In genomic region chr12:122366685-122367475, GRCh38 we compare ENCODE assay signal across 9 cellular contexts. TPM values are rescaled to one million over a fixed set of nuclear protein-coding genes. Genes with fewer than 3 reads are reported as not detected.
DNase-seq lines count a peak whose midpoint lies in the region; ATAC-seq and TF ChIP-seq lines count a peak whose summit lies in the region.
"Had no signal": no experiment of that assay in that cellular context is flagged by ENCODE, and none has a peak within 500 bp of the region (broad histone marks: within the 10 kb centered on the region; RNA-seq: fewer than 3 reads in every experiment).

No MANE protein-coding gene starts in this region.

- peaks cover 41% of the 10 kb centered on the region for H3K4me1 Mint-ChIP-seq in endothelial cell (ENCODE audit: unreplicated experiment)

- DNase-seq in GM04503 (ENCODE audit: low read depth) (peak; percentile 94), NCI-H2196 treated with DMSO at 0.1 percent for 48 hours (lab: John Stamatoyannopoulos, UW; ENCODE audit: unreplicated experiment) (peak; percentile 19), endothelial cell (ENCODE audit: low spot score) (peak; percentile 13), mucosa of gallbladder (ENCODE audit: low spot score) (peak; percentile 34), DMS153 (lab: John Stamatoyannopoulos, UW) (no peak), NCI-H1092 (lab: John Stamatoyannopoulos, UW) (no peak)
- DNase-seq: naive B cell had no signal

- H3K4me3 Mint-ChIP-seq in endothelial cell (ENCODE audit: unreplicated experiment) = peak overlapping the region; percentile 42
- H3K4me3 Mint-ChIP-seq: naive B cell had no signal

- H3K27ac Mint-ChIP-seq in endothelial cell (ENCODE audit: unreplicated experiment) = peak overlapping the region; percentile 80
- H3K27ac Mint-ChIP-seq: naive B cell had no signal

- no peak for TF ChIP-seq CTCF in endothelial cell (IDR thresholded peaks at IDR 0.05; ENCODE audit: unreplicated experiment)

- ATAC-seq in HG03439 (IDR thresholded peaks at IDR 0.05; ENCODE audit: unreplicated experiment) (no peak), HG03520 (IDR thresholded peaks at IDR 0.05; ENCODE audit: unreplicated experiment) (no peak)

- peaks cover 15% of the 10 kb centered on the region for H3K36me3 Mint-ChIP-seq in endothelial cell (ENCODE audit: low read depth, unreplicated experiment)

- no peaks in the 10 kb centered on the region for H3K9me3 Mint-ChIP-seq in endothelial cell (ENCODE audit: unreplicated experiment)
- H3K9me3 Mint-ChIP-seq: naive B cell had no signal

- H3K27me3 Mint-ChIP-seq in endothelial cell (ENCODE audit: unreplicated experiment) = peaks cover 4% of the 10 kb centered on the region
- H3K27me3 Mint-ChIP-seq: naive B cell had no signal

RNA-seq across cellular contexts. Expression of gene CLIP1, which starts 55.6 kb away (rescaled TPM):
- total RNA-seq in endothelial cell (ENCODE audit: unreplicated experiment) (57.7 TPM), mucosa of gallbladder (71.6 TPM)

Comparison
In these comparisons a context has a peak if more than half of its experiments do, and no peak if none do; other contexts are left out.
1. DNase-seq: peak in GM04503 (single experiment), NCI-H2196 treated with DMSO at 0.1 percent for 48 hours (single experiment), endothelial cell (single experiment) and mucosa of gallbladder (single experiment); none in DMS153 (single experiment) and NCI-H1092 (single experiment).